Comparison of ENCODE assay signal across 8 cellular contexts in the genomic region with DNA sequence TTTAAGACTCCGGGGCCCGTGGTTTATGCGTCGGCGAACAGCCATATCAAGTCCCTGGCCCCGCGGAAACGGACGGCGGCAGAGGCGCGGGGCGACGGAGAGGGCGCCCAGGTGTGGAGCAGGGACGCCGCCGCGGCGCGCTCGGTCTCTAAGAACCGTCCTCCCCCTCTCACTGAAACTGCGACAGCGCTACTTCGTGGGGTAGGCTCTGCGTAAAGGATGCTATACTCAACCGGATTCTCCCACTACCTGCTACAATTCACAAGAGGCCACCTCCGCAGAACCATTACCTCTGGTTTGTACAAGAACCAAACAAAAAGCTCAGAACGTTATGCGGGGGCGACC. TPM values are rescaled to one million over a fixed set of nuclear protein-coding genes. Genes with fewer than 3 reads are reported as not detected.
DNase-seq lines count a peak whose midpoint lies in the region; ATAC-seq and TF ChIP-seq lines count a peak whose summit lies in the region.

No MANE protein-coding gene starts in this region.

- dilution Hi-C loops in mammary epithelial cell (cut with HindIII; ENCODE audit: low sequenced_read_pairs), result no loop called here

- no peaks in the 10 kb centered on the region for H3K27me3 ChIP-seq in mammary epithelial cell (ENCODE audit: insufficient read depth, low read length)

- peak overlapping the region; percentile 91 to 97 (median 92) for H3K4me3 ChIP-seq in mammary epithelial cell (replicated peaks in 1 of 3; ENCODE audit: insufficient read depth in 1 of 3, low read depth in 2 of 3, low read length in 3 of 3)

- DNase-seq in COLO668 (lab: John Stamatoyannopoulos, UW; ENCODE audit: unreplicated experiment) (peak; percentile 60), T-helper 1 cell (peak in 3 of 5 donors; percentile 36 to 46 (median 37)), mammary epithelial cell (peak; percentile 48), left colon (peak; percentile 33 to 62), occipital lobe (lab: John Stamatoyannopoulos, UW) (no peak)
- peak; percentile 16 to 37 for DNase-seq in stimulated activated CD8-positive, alpha-beta memory T cell treated with anti-CD3 and anti-CD28 coated beads, Interleukin-2, amount 100 ng/mL, for 48 hours (ENCODE audit: low read depth in 2 of 2)

- peaks cover 5% of the 10 kb centered on the region for H3K4me1 ChIP-seq in mammary epithelial cell (ENCODE audit: insufficient read depth, low read length)

- H3K9ac ChIP-seq in mammary epithelial cell (ENCODE audit: insufficient read depth, low read length), result peak overlapping the region; percentile 61

- peak in 1 of 2 donors; percentile 11 for TF ChIP-seq CTCF in mammary epithelial cell (conservative IDR thresholded peaks at IDR 0.05 in 1 of 2, IDR thresholded peaks at IDR 0.05 in 1 of 2; ENCODE audit: extremely low read depth in 1 of 2, insufficient read depth in 1 of 2, low read depth in 1 of 2, low read length in 2 of 2)

- CTCF ChIA-PET in mammary epithelial cell (lab: Charles Lee; ENCODE audit: low non-redundant PET), result no interaction called here

- no TSS peak for BruUV-seq in mammary epithelial cell (replicated peaks; lab: Mats Ljungman, UMichigan)

- in situ Hi-C loops in mammary epithelial cell (cut with MboI; ENCODE audit: low sequenced_read_pairs in 2 of 2), result no loop called here

- under 1% methylated on average over 26 of the region's 32 CpGs for WGBS in mammary epithelial cell (ENCODE audit: low coverage, missing lambda C conversion rate)

- peak overlapping the region; percentile 51 for H3K27ac ChIP-seq in mammary epithelial cell (ENCODE audit: insufficient read depth, low read depth, low read length)

- H2AFZ ChIP-seq in mammary epithelial cell (ENCODE audit: low read depth, low read length), result peak overlapping the region; percentile 97

- peaks cover 10% of the 10 kb centered on the region for H3K36me3 ChIP-seq in mammary epithelial cell (ENCODE audit: insufficient read depth, low read length)

- peak overlapping the region; percentile 98 for H3K4me2 ChIP-seq in mammary epithelial cell (ENCODE audit: insufficient read depth, low read depth, low read length)

- H3K79me2 ChIP-seq in mammary epithelial cell (ENCODE audit: insufficient read depth, low read length), result peaks cover 20% of the 10 kb centered on the region

- intact Hi-C loops in mammary epithelial cell (cut with micrococcal nuclease), result loop anchor here (1.0 to 2.0 kb wide), 4 partner anchors 37 to 233 kb away; no protein-coding TSS in a partner anchor
- intact Hi-C loops in left colon (cut with DNase I, micrococcal nuclease), result no loop called here

- ATAC-seq in GM19395 (IDR thresholded peaks at IDR 0.05; ENCODE audit: unreplicated experiment) (peak; percentile 66), HG03442 (IDR thresholded peaks at IDR 0.05; ENCODE audit: unreplicated experiment) (peak; percentile 38), left colon (peak; percentile 67)

- no peaks in the 10 kb centered on the region for H3K9me3 ChIP-seq in mammary epithelial cell (replicated peaks; ENCODE audit: insufficient read depth, low read length)

- H4K20me1 ChIP-seq in mammary epithelial cell (ENCODE audit: insufficient read depth, low read length), result no peaks in the 10 kb centered on the region

RNA-seq across cellular contexts. Expression of gene MRNIP, which starts 0.4 kb away (rescaled TPM):
- total RNA-seq in mammary epithelial cell, result 10 to 100 TPM in 1 of 2 donors, 1 to 10 TPM in 1; 9.5 to 20.4 TPM
- polyA plus RNA-seq in mammary epithelial cell, result 11.6 TPM
- 7.5 TPM for polyA minus RNA-seq in mammary epithelial cell
- total RNA-seq in left colon, result 10 to 100 TPM; 16.6 to 18.9 TPM
- 26.7 TPM for total RNA-seq in occipital lobe

RNA-seq across cellular contexts. Expression of gene SQSTM1, which starts 37.5 kb away (rescaled TPM):
- total RNA-seq in mammary epithelial cell (100 to 1,000 TPM; 230 to 379 TPM), left colon (100 to 1,000 TPM; 200 to 355 TPM), occipital lobe (53.5 TPM)
- polyA plus RNA-seq in mammary epithelial cell, result 84.0 TPM
- polyA minus RNA-seq in mammary epithelial cell, result 66.6 TPM

RNA-seq across cellular contexts. Expression of gene TBC1D9B, which starts 49.5 kb away (rescaled TPM):
- 100 to 1,000 TPM in 1 of 2 donors, 10 to 100 TPM in 1; 71.0 to 112 TPM for total RNA-seq in mammary epithelial cell
- 71.5 TPM for polyA plus RNA-seq in mammary epithelial cell
- polyA minus RNA-seq in mammary epithelial cell, result 137 TPM
- total RNA-seq in left colon, result 100 to 1,000 TPM in 1 of 2 donors, 10 to 100 TPM in 1; 97.8 to 117 TPM
- 23.9 TPM for total RNA-seq in occipital lobe

RNA-seq across cellular contexts. Expression of gene MGAT4B, which starts 51.5 kb away (rescaled TPM):
- total RNA-seq in mammary epithelial cell (100 to 1,000 TPM in 1 of 2 donors, 10 to 100 TPM in 1; 88.0 to 143 TPM), left colon (100 to 1,000 TPM; 465 to 474 TPM), occipital lobe (47.4 TPM)
- 157 TPM for polyA plus RNA-seq in mammary epithelial cell
- polyA minus RNA-seq in mammary epithelial cell, result 181 TPM
